Comparison of ENCODE assay signal across 10 cellular contexts in genomic region chr3:100992086-100993033, GRCh38. TPM values are rescaled to one million over a fixed set of nuclear protein-coding genes. Genes with fewer than 3 reads are reported as not detected.
A peak's percentile ranks its signal among the peaks of the same experiment; 100 is the strongest.
DNase-seq lines count a peak whose midpoint lies in the region; ATAC-seq and TF ChIP-seq lines count a peak whose summit lies in the region.
"Had no signal": no experiment of that assay in that cellular context is flagged by ENCODE, and none has a peak within 500 bp of the region (broad histone marks: within the 10 kb centered on the region; RNA-seq: fewer than 3 reads in every experiment).

No MANE protein-coding gene starts in this region.

- H3K79me2 ChIP-seq in MM.1S (ENCODE audit: low read length) = no peaks in the 10 kb centered on the region

- DNase-seq in brain microvascular endothelial cell (peak; percentile 48), islet precursor cell (peak; percentile 54), gastrocnemius medialis (no peak), SK-N-DZ (ENCODE audit: low spot score) (no peak), MM.1S (no peak)
- DNase-seq in natural killer cell treated with Interleukin-12 subunit alpha and Interleukin-12 subunit beta and Interleukin-15 and Interleukin-18, amount 100 ng/mL, for 72 hours (ENCODE audit: low spot score) = no peak
- DNase-seq: NCI-H524 had no signal

- no peaks in the 10 kb centered on the region for H3K36me3 Mint-ChIP-seq in natural killer cell treated with Interleukin-12 subunit alpha and Interleukin-12 subunit beta and Interleukin-15 and Interleukin-18, amount 100 ng/mL, for 72 hours

- no peaks in the 10 kb centered on the region for H3K9me2 ChIP-seq in MM.1S (replicated peaks; ENCODE audit: insufficient read depth, low read length)

- peaks cover 0 to 7% of the 10 kb centered on the region in 2 donors for H3K4me1 ChIP-seq in gastrocnemius medialis
- no peaks in the 10 kb centered on the region for H3K4me1 ChIP-seq in MM.1S (ENCODE audit: low read length)

- in situ Hi-C loops in brain microvascular endothelial cell (cut with HindIII; ENCODE audit: low pct_ligation_motif_present, low sequenced_read_pairs) (no loop called here), gastrocnemius medialis (cut with MboI; ENCODE audit: low sequenced_read_pairs in 4 of 4) (no loop called here)

- no peaks in the 10 kb centered on the region for H4K20me1 ChIP-seq in MM.1S (ENCODE audit: insufficient read depth, low read length)

- no peak overlapping the region for H3K4me2 ChIP-seq in MM.1S (ENCODE audit: low read depth, low read length)

- H3K9me3 Mint-ChIP-seq in natural killer cell treated with Interleukin-12 subunit alpha and Interleukin-12 subunit beta and Interleukin-15 and Interleukin-18, amount 100 ng/mL, for 72 hours = no peaks in the 10 kb centered on the region
- H3K9me3 Mint-ChIP-seq: stimulated activated naive CD8-positive, alpha-beta T cell treated with anti-CD3 and anti-CD28 coated beads, Interleukin-15, Interleukin-2, amounts not matched to agents 100 ng/mL and 50 ng/mL, for 24 hours had no signal

- TF ChIP-seq CTCF in brain microvascular endothelial cell (IDR thresholded peaks at IDR 0.05; ENCODE audit: low read depth, low read length, missing control alignments) = no peak
- TF ChIP-seq CTCF in gastrocnemius medialis (IDR thresholded peaks at IDR 0.05 in 4 of 5, conservative IDR thresholded peaks at IDR 0.05 in 1 of 5) = no peak
- no peak for TF ChIP-seq CTCF in MM.1S (IDR thresholded peaks at IDR 0.05; ENCODE audit: low read length)

- H3K9me3 ChIP-seq in gastrocnemius medialis (no peaks in the 10 kb centered on the region), MM.1S (replicated peaks; ENCODE audit: insufficient read depth, low read length) (no peaks in the 10 kb centered on the region)

- H3K36me3 ChIP-seq in brain microvascular endothelial cell (replicated peaks) (no peaks in the 10 kb centered on the region), gastrocnemius medialis (no peaks in the 10 kb centered on the region), MM.1S (replicated peaks; ENCODE audit: insufficient read depth, low read length) (no peaks in the 10 kb centered on the region)

- H3K27me3 Mint-ChIP-seq in natural killer cell treated with Interleukin-12 subunit alpha and Interleukin-12 subunit beta and Interleukin-15 and Interleukin-18, amount 100 ng/mL, for 72 hours = no peaks in the 10 kb centered on the region

- H3K27ac ChIP-seq in brain microvascular endothelial cell = peak overlapping the region; percentile 3
- H3K27ac ChIP-seq in gastrocnemius medialis = peak overlapping the region; percentile 2 to 51 (median 22)
- no peak overlapping the region for H3K27ac ChIP-seq in MM.1S (ENCODE audit: low read length)

- TF ChIP-seq POLR2A in gastrocnemius medialis (IDR thresholded peaks at IDR 0.05) = peak in 1 of 2 donors; percentile 12

- H3K4me3 Mint-ChIP-seq in natural killer cell treated with Interleukin-12 subunit alpha and Interleukin-12 subunit beta and Interleukin-15 and Interleukin-18, amount 100 ng/mL, for 72 hours = no peak overlapping the region
- H3K4me3 Mint-ChIP-seq: stimulated activated naive CD8-positive, alpha-beta T cell treated with anti-CD3 and anti-CD28 coated beads, Interleukin-15, Interleukin-2, amounts not matched to agents 100 ng/mL and 50 ng/mL, for 24 hours had no signal

- no peak overlapping the region for H3K27ac Mint-ChIP-seq in natural killer cell treated with Interleukin-12 subunit alpha and Interleukin-12 subunit beta and Interleukin-15 and Interleukin-18, amount 100 ng/mL, for 72 hours
- H3K27ac Mint-ChIP-seq: stimulated activated naive CD8-positive, alpha-beta T cell treated with anti-CD3 and anti-CD28 coated beads, Interleukin-15, Interleukin-2, amounts not matched to agents 100 ng/mL and 50 ng/mL, for 24 hours had no signal

- no peaks in the 10 kb centered on the region for H3K4me1 Mint-ChIP-seq in natural killer cell treated with Interleukin-12 subunit alpha and Interleukin-12 subunit beta and Interleukin-15 and Interleukin-18, amount 100 ng/mL, for 72 hours (ENCODE audit: low read depth in 2 of 2)

- ATAC-seq in GM18867 (IDR thresholded peaks at IDR 0.05; ENCODE audit: unreplicated experiment) (peak; percentile 41), gastrocnemius medialis (peak; percentile 58 to 62), GM21737 (IDR thresholded peaks at IDR 0.05; ENCODE audit: unreplicated experiment) (no peak)
- no peak for ATAC-seq in natural killer cell treated with Interleukin-12 subunit alpha and Interleukin-12 subunit beta and Interleukin-15 and Interleukin-18, amount 100 ng/mL, for 72 hours

- no peak overlapping the region for H3K9ac ChIP-seq in MM.1S (ENCODE audit: low read length)

- no peak overlapping the region for H2AFZ ChIP-seq in MM.1S (ENCODE audit: low read length)

- no peaks in the 10 kb centered on the region for H3F3A ChIP-seq in MM.1S (ENCODE audit: insufficient read depth, low read length)

- H3K27me3 ChIP-seq in brain microvascular endothelial cell (replicated peaks) (no peaks in the 10 kb centered on the region), gastrocnemius medialis (no peaks in the 10 kb centered on the region), MM.1S (replicated peaks; ENCODE audit: insufficient read depth, low read length) (no peaks in the 10 kb centered on the region)

- peak overlapping the region; percentile 30 for H3K4me3 ChIP-seq in brain microvascular endothelial cell (ENCODE audit: low read depth, low read length)
- H3K4me3 ChIP-seq in gastrocnemius medialis = peak overlapping the region; percentile 35 to 45 (median 38)
- no peak overlapping the region for H3K4me3 ChIP-seq in MM.1S (ENCODE audit: low read length)

- intact Hi-C loops in gastrocnemius medialis (cut with DNase I; ENCODE audit: low total_unique reads) = loop anchor here (10.0 kb wide), 1 partner anchor 72 kb away; no protein-coding TSS in a partner anchor

RNA-seq across cellular contexts. Expression of gene ABI3BP, which starts 0.9 kb away (rescaled TPM):
- 10 to 100 TPM; 15.3 to 21.8 (median 19.5) TPM for total RNA-seq in gastrocnemius medialis
- total RNA-seq in natural killer cell treated with Interleukin-12 subunit alpha and Interleukin-12 subunit beta and Interleukin-15 and Interleukin-18, amount 100 ng/mL, for 72 hours = not detected
- polyA plus RNA-seq in SK-N-DZ (2014; cell fraction: cytosol; rRNA removed) = not detected in 2 replicates
- not detected in 2 replicates for polyA plus RNA-seq in SK-N-DZ (2014; cell fraction: nucleus; rRNA removed)

Comparison
In these comparisons a context has a peak if more than half of its experiments do, and no peak if none do; other contexts are left out.
1. ATAC-seq: peak in GM18867 (single experiment) and gastrocnemius medialis (2 of 2); none in natural killer cell treated with Interleukin-12 subunit alpha and Interleukin-12 subunit beta and Interleukin-15 and Interleukin-18, amount 100 ng/mL, for 72 hours (0 of 2) and GM21737 (single experiment).
2. DNase-seq: peak in brain microvascular endothelial cell (single experiment) and islet precursor cell (single experiment); none in gastrocnemius medialis (0 of 2), natural killer cell treated with Interleukin-12 subunit alpha and Interleukin-12 subunit beta and Interleukin-15 and Interleukin-18, amount 100 ng/mL, for 72 hours (single experiment), SK-N-DZ (single experiment) and MM.1S (single experiment).
3. RNA of gene ABI3BP, which starts 0.9 kb away (total RNA-seq): 15.3 to 21.8 TPM in gastrocnemius medialis; not detected in natural killer cell treated with Interleukin-12 subunit alpha and Interleukin-12 subunit beta and Interleukin-15 and Interleukin-18, amount 100 ng/mL, for 72 hours; every median in the first group is over 10 times any median in the second.